1 cellular context compared by ENCODE assay signal in genomic region chr7:17989546-17989945, GRCh38.
TF ChIP-seq lines count a peak whose summit lies in the region.

No MANE protein-coding gene starts in this region.

TF ChIP-seq in HepG2, 621 proteins besides CTCF, POLR2A, EP300 and RAD21:
- TF ChIP-seq FOSL2 (CRISPR knock-in tag; IDR thresholded peaks at IDR 0.05), result peak; percentile 24; the same call in 1 of the 2 replicates
- TF ChIP-seq KLF16 (CRISPR knock-in tag; IDR thresholded peaks at IDR 0.05), result no peak
